ENCODE assay signal across 8 cellular contexts in the genomic region with DNA sequence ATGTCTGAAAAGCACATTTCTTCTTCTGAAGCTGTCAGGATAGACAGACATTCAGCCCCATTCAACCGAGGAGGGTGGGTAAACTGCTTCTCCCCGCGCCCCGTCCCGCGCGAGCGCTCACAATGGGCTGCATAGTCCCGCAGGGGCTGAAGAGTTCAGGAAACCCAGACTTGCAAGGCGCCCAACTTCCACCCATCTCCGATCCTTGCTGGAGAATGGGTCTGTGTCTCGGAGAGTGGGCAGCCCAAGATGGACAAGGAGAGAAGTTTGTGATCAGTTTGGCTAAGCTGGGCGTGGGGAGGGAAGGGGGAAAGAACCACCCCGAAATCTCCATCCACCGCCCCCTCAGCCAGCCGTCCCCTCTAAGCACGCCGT. TPM values are rescaled to one million over a fixed set of nuclear protein-coding genes. Genes with fewer than 3 reads are reported as not detected.
DNase-seq lines count a peak whose midpoint lies in the region; ATAC-seq and TF ChIP-seq lines count a peak whose summit lies in the region.

No MANE protein-coding gene starts in this region.

- intact Hi-C loops in left ventricle myocardium inferior (cut with micrococcal nuclease), result no loop called here
- intact Hi-C loops in psoas muscle (cut with DNase I), result no loop called here

- H3K36me3 ChIP-seq in adipocyte (ENCODE audit: control insufficient read depth, insufficient read depth, low read length, severe bottlenecking) (no peaks in the 10 kb centered on the region), left ventricle myocardium inferior (no peaks in the 10 kb centered on the region), psoas muscle (ENCODE audit: insufficient read depth in 1 of 2, low read depth in 1 of 2) (no peaks in the 10 kb centered on the region)

- WGBS in psoas muscle, 3 donors, result 0 to 1% (median 1%) methylated on average over 18 of the region's 18 CpGs

- H3K27me3 ChIP-seq in adipocyte (replicated peaks; ENCODE audit: control insufficient read depth, insufficient read depth, low read length) (no peaks in the 10 kb centered on the region), left ventricle myocardium inferior (ENCODE audit: low read depth) (no peaks in the 10 kb centered on the region), psoas muscle (ENCODE audit: insufficient read depth in 3 of 3, low read length in 2 of 3) (no peaks in the 10 kb centered on the region)

- ATAC-seq in GM18517 (IDR thresholded peaks at IDR 0.05; ENCODE audit: unreplicated experiment) (peak; percentile 15), HG03571 (IDR thresholded peaks at IDR 0.05; ENCODE audit: unreplicated experiment) (peak; percentile 3), psoas muscle (peak; percentile 36 to 48 (median 38)), GM19467 (IDR thresholded peaks at IDR 0.05; ENCODE audit: unreplicated experiment) (no peak), GM19395 (IDR thresholded peaks at IDR 0.05; ENCODE audit: unreplicated experiment) (no peak), GM21526 (IDR thresholded peaks at IDR 0.05; ENCODE audit: low FRiP score, unreplicated experiment) (no peak)

- peak overlapping the region; percentile 94 for H3K9ac ChIP-seq in adipocyte (ENCODE audit: low read length)

- H3K27ac ChIP-seq in left ventricle myocardium inferior (replicated peaks) (peak overlapping the region; percentile 96), psoas muscle (peak overlapping the region; percentile 79)

- no peak for TF ChIP-seq CTCF in left ventricle myocardium inferior (IDR thresholded peaks at IDR 0.05; ENCODE audit: borderline replicate concordance)
- no peak for TF ChIP-seq CTCF in psoas muscle (IDR thresholded peaks at IDR 0.05)

- H3K9me3 ChIP-seq in adipocyte (ENCODE audit: control insufficient read depth, low read length), result no peaks in the 10 kb centered on the region
- H3K9me3 ChIP-seq in left ventricle myocardium inferior (replicated peaks), result no peaks in the 10 kb centered on the region
- no peaks in the 10 kb centered on the region for H3K9me3 ChIP-seq in psoas muscle

- H3K4me3 ChIP-seq in adipocyte (ENCODE audit: low read length), result peak overlapping the region; percentile 99
- H3K4me3 ChIP-seq in left ventricle myocardium inferior, result peak overlapping the region; percentile 97
- H3K4me3 ChIP-seq in psoas muscle, result peak overlapping the region; percentile 78

- DNase-seq in adipocyte (ENCODE audit: low read depth) (peak; percentile 65), left ventricle myocardium inferior (peak; percentile 13), psoas muscle (peak; percentile 17 to 45)

- H3K4me1 ChIP-seq in adipocyte (ENCODE audit: control insufficient read depth, insufficient read depth, low read length) (peaks cover 25% of the 10 kb centered on the region), left ventricle myocardium inferior (peaks cover 44% of the 10 kb centered on the region), psoas muscle (peaks cover 18% of the 10 kb centered on the region)

RNA-seq across cellular contexts. Expression of a gene that starts 0.7 kb away (rescaled TPM):
- 34.7 TPM for total RNA-seq in left ventricle myocardium inferior
- total RNA-seq in psoas muscle, result 1 to 10 TPM; 4.1 to 9.6 (median 6.9) TPM
- polyA plus RNA-seq in psoas muscle, result 1 to 10 TPM; 2.8 to 4.8 (median 4.2) TPM

Comparison
In these comparisons a context has a peak if more than half of its experiments do, and no peak if none do; other contexts are left out.
1. ATAC-seq: peak in GM18517 (single experiment), HG03571 (single experiment) and psoas muscle (4 of 4); none in GM19467 (single experiment), GM19395 (single experiment) and GM21526 (single experiment).
2. DNase-seq: peak in every context shown above with its lines; median percentile 65 in adipocyte; 31 in psoas muscle; 13 in left ventricle myocardium inferior.
3. Peak in every context shown above with its lines, with median percentiles within 50 percentile points of each other: H3K4me3 ChIP-seq.